ENCODE assay signal across 10 cellular contexts in the genomic region with DNA sequence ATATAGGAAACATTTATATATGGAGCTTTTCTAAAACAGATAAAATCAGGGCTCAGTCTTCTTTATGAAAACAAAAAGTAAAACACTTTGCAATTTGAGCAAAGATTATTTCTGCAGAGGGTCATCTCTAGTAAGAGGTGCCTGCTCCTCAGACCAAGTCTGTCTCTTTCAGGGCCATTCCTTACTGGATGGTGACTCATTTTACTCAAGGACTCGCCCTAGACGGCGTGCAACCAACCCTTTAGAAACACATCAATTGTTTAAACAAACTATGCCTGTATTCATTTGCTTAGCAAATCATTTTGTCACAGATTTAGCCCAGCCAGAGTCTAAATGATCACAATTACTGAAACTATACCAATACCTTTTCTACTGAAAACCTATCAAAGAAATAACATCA.
DNase-seq lines count a peak whose midpoint lies in the region; ATAC-seq lines count a peak whose summit lies in the region.
"Had no signal": no experiment of that assay in that cellular context is flagged by ENCODE, and none has a peak within 500 bp of the region (broad histone marks: within the 10 kb centered on the region; RNA-seq: fewer than 3 reads in every experiment).

No MANE protein-coding gene starts in this region.

- H3K36me3 ChIP-seq in effector memory CD4-positive, alpha-beta T cell (ENCODE audit: control insufficient read depth, insufficient read depth, low read length): peaks cover 5% of the 10 kb centered on the region
- H3K36me3 ChIP-seq: gastroesophageal sphincter had no signal

- peaks cover 35% of the 10 kb centered on the region for H3K4me1 ChIP-seq in effector memory CD4-positive, alpha-beta T cell (ENCODE audit: control insufficient read depth, insufficient read depth, low read length, poor library complexity, severe bottlenecking)

- H3K27ac ChIP-seq in effector memory CD4-positive, alpha-beta T cell (ENCODE audit: insufficient read depth, low read length, poor library complexity, severe bottlenecking): peak overlapping the region; percentile 74
- H3K27ac ChIP-seq: gastroesophageal sphincter had no signal

- intact Hi-C loops in posterior cingulate gyrus (cut with DNase I): no loop called here

- no peak for ATAC-seq in activated CD8-positive, alpha-beta memory T cell treated with anti-CD3 and anti-CD28 coated beads, Interleukin-2, amount 10 ng/mL, durations not matched to agents 7 days and 5 days
- no peak for ATAC-seq in GM21737 (IDR thresholded peaks at IDR 0.05; ENCODE audit: unreplicated experiment)
- ATAC-seq: gastroesophageal sphincter had no signal

- H3K9me3 Mint-ChIP-seq in activated CD8-positive, alpha-beta memory T cell treated with anti-CD3 and anti-CD28 coated beads, Interleukin-2, amount 10 ng/mL, durations not matched to agents 7 days and 5 days (ENCODE audit: low read depth): no peaks in the 10 kb centered on the region

- DNase-seq in activated CD8-positive, alpha-beta memory T cell treated with anti-CD3 and anti-CD28 coated beads, Interleukin-2, amount 10 ng/mL, durations not matched to agents 7 days and 5 days: no peak
- DNase-seq in activated CD8-positive, alpha-beta memory T cell treated with anti-CD3 and anti-CD28 coated beads, Interleukin-2, amount 50 U/mL, for 48 hours: no peak
- DNase-seq in LHCN-M2 (ENCODE audit: low read depth) (peak; percentile 36), renal cortical epithelial cell (ENCODE audit: low read depth) (peak; percentile 75), activated gamma-delta T cell (lab: John Stamatoyannopoulos, UW) (no peak), posterior cingulate gyrus (no peak)
- no peak for DNase-seq in effector memory CD4-positive, alpha-beta T cell
- DNase-seq: NCI-H1105 had no signal

- H3K9me3 ChIP-seq in effector memory CD4-positive, alpha-beta T cell (ENCODE audit: control insufficient read depth, low read length): no peaks in the 10 kb centered on the region
- H3K9me3 ChIP-seq: gastroesophageal sphincter had no signal

- H3K4me3 ChIP-seq in effector memory CD4-positive, alpha-beta T cell (ENCODE audit: insufficient read depth, low read depth, low read length, poor library complexity, severe bottlenecking): no peak overlapping the region
- H3K4me3 ChIP-seq: gastroesophageal sphincter had no signal

- peaks cover 3% of the 10 kb centered on the region for H3K36me3 Mint-ChIP-seq in activated CD8-positive, alpha-beta memory T cell treated with anti-CD3 and anti-CD28 coated beads, Interleukin-2, amount 10 ng/mL, durations not matched to agents 7 days and 5 days

- peak overlapping the region; percentile 13 for H3K27ac Mint-ChIP-seq in activated CD8-positive, alpha-beta memory T cell treated with anti-CD3 and anti-CD28 coated beads, Interleukin-2, amount 10 ng/mL, durations not matched to agents 7 days and 5 days

- CTCF ChIA-PET in activated CD8-positive, alpha-beta memory T cell treated with anti-CD3 and anti-CD28 coated beads, Interleukin-2, amount 10 ng/mL, durations not matched to agents 7 days and 5 days (lab: Charles Lee): interaction anchor here (0.7 to 2.0 kb wide), 6 partner anchors 16 to 137 kb away, joined by 3 to 5 read pairs (median 3); no protein-coding TSS in a partner anchor

- H3K27me3 Mint-ChIP-seq in activated CD8-positive, alpha-beta memory T cell treated with anti-CD3 and anti-CD28 coated beads, Interleukin-2, amount 10 ng/mL, durations not matched to agents 7 days and 5 days: peaks cover 8% of the 10 kb centered on the region

- H3K4me3 Mint-ChIP-seq in activated CD8-positive, alpha-beta memory T cell treated with anti-CD3 and anti-CD28 coated beads, Interleukin-2, amount 10 ng/mL, durations not matched to agents 7 days and 5 days: no peak overlapping the region

- no peaks in the 10 kb centered on the region for H3K27me3 ChIP-seq in effector memory CD4-positive, alpha-beta T cell (replicated peaks; ENCODE audit: control insufficient read depth, insufficient read depth, low read length, poor library complexity, severe bottlenecking)
- H3K27me3 ChIP-seq: gastroesophageal sphincter had no signal

- H3K4me1 Mint-ChIP-seq in activated CD8-positive, alpha-beta memory T cell treated with anti-CD3 and anti-CD28 coated beads, Interleukin-2, amount 10 ng/mL, durations not matched to agents 7 days and 5 days: peaks cover 37% of the 10 kb centered on the region

Comparison
In these comparisons a context has a peak if more than half of its experiments do, and no peak if none do; other contexts are left out.
1. DNase-seq: peak in LHCN-M2 (single experiment) and renal cortical epithelial cell (single experiment); none in activated CD8-positive, alpha-beta memory T cell treated with anti-CD3 and anti-CD28 coated beads, Interleukin-2, amount 10 ng/mL, durations not matched to agents 7 days and 5 days (single experiment), activated CD8-positive, alpha-beta memory T cell treated with anti-CD3 and anti-CD28 coated beads, Interleukin-2, amount 50 U/mL, for 48 hours (single experiment), effector memory CD4-positive, alpha-beta T cell (0 of 3), activated gamma-delta T cell (single experiment) and posterior cingulate gyrus (0 of 10).